In the genomic region with DNA sequence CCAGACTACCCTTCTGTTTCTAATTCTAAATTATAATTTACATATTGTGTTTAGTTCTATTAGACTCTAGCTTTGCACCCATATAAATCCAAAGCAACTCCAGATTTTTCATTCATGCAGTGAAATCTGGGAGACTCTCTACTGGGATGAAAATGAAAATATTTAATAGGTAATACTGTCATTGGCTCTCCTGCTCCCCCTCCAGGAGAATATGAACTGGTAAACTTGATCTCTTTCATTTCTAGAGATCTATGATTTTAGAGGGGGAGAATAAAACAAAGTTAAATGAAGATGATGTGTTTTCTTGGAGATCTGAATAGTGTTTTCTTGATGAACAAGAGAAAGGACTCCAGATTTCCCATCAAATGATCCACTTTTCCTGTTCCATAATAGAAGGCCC, we compare ENCODE assay signal across 1 cellular context.
TF ChIP-seq lines count a peak whose summit lies in the region.

No MANE protein-coding gene starts in this region.

TF ChIP-seq in Ishikawa, 13 proteins besides CTCF, POLR2A, EP300 and RAD21 (continued from another document):
- TF ChIP-seq, protein P1, sequence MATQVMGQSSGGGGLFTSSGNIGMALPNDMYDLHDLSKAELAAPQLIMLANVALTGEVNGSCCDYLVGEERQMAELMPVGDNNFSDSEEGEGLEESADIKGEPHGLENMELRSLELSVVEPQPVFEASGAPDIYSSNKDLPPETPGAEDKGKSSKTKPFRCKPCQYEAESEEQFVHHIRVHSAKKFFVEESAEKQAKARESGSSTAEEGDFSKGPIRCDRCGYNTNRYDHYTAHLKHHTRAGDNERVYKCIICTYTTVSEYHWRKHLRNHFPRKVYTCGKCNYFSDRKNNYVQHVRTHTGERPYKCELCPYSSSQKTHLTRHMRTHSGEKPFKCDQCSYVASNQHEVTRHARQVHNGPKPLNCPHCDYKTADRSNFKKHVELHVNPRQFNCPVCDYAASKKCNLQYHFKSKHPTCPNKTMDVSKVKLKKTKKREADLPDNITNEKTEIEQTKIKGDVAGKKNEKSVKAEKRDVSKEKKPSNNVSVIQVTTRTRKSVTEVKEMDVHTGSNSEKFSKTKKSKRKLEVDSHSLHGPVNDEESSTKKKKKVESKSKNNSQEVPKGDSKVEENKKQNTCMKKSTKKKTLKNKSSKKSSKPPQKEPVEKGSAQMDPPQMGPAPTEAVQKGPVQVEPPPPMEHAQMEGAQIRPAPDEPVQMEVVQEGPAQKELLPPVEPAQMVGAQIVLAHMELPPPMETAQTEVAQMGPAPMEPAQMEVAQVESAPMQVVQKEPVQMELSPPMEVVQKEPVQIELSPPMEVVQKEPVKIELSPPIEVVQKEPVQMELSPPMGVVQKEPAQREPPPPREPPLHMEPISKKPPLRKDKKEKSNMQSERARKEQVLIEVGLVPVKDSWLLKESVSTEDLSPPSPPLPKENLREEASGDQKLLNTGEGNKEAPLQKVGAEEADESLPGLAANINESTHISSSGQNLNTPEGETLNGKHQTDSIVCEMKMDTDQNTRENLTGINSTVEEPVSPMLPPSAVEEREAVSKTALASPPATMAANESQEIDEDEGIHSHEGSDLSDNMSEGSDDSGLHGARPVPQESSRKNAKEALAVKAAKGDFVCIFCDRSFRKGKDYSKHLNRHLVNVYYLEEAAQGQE (IDR thresholded peaks at IDR 0.05; ENCODE audit: low read depth) = no peak
- TF ChIP-seq NFIC (IDR thresholded peaks at IDR 0.05) = no peak
- TF ChIP-seq FOXM1 (IDR thresholded peaks at IDR 0.05; ENCODE audit: borderline replicate concordance, low read depth) = no peak
- TF ChIP-seq MAX (IDR thresholded peaks at IDR 0.05) = no peak
- TF ChIP-seq TEAD4 (IDR thresholded peaks at IDR 0.05) = no peak
- TF ChIP-seq CEBPB (IDR thresholded peaks at IDR 0.05) = no peak
- TF ChIP-seq, protein P2, sequence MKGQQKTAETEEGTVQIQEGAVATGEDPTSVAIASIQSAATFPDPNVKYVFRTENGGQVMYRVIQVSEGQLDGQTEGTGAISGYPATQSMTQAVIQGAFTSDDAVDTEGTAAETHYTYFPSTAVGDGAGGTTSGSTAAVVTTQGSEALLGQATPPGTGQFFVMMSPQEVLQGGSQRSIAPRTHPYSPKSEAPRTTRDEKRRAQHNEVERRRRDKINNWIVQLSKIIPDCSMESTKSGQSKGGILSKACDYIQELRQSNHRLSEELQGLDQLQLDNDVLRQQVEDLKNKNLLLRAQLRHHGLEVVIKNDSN (IDR thresholded peaks at IDR 0.05) = no peak
- no peak for TF ChIP-seq YY1 (IDR thresholded peaks at IDR 0.05; ENCODE audit: low read depth)
- TF ChIP-seq ZBTB7A (IDR thresholded peaks at IDR 0.05; ENCODE audit: low read depth) = no peak
TF ChIP-seq in Ishikawa: peak in this region for 0.
